Comparison of ENCODE assay signal across 1 cellular context in genomic region chr7:111232249-111233084, GRCh38.
A peak's percentile ranks its signal among the peaks of the same experiment; 100 is the strongest.
TF ChIP-seq lines count a peak whose summit lies in the region.

No MANE protein-coding gene starts in this region.

TF ChIP-seq in GM12878, 131 proteins besides CTCF, POLR2A, EP300 and RAD21 (continued from another document):
- TF ChIP-seq EZH2 (IDR thresholded peaks at IDR 0.05; ENCODE audit: borderline replicate concordance, control insufficient read depth, low read depth, low read length) (no peak), HDAC2 (IDR thresholded peaks at IDR 0.05) (no peak), IKZF2 (IDR thresholded peaks at IDR 0.05) (peak; percentile 28 to 30; a peak in 2 of 4 replicates), MLLT1 (IDR thresholded peaks at IDR 0.05) (no peak), SMC3 (IDR thresholded peaks at IDR 0.05; ENCODE audit: borderline replicate concordance, low read length) (no peak), RELB (IDR thresholded peaks at IDR 0.05; ENCODE audit: low read depth) (no peak), FOXM1 (IDR thresholded peaks at IDR 0.05; ENCODE audit: low read depth, low read length) (no peak; the same call in 1 of the 2 replicates), SMARCA5 (IDR thresholded peaks at IDR 0.05) (no peak), IKZF1 (conservative IDR thresholded peaks at IDR 0.05) (peak; percentile 58), SREBF1 (IDR thresholded peaks at IDR 0.05; ENCODE audit: low read length) (no peak), MXI1 (IDR thresholded peaks at IDR 0.05; ENCODE audit: low read depth, low read length) (no peak), POU2F2 (IDR thresholded peaks at IDR 0.05; ENCODE audit: borderline replicate concordance, low read depth, low read length) (no peak), NR2C1 (IDR thresholded peaks at IDR 0.05) (no peak), HDGF (IDR thresholded peaks at IDR 0.05) (no peak), BCL11A (IDR thresholded peaks at IDR 0.05; ENCODE audit: low read depth, low read length) (no peak), BMI1 (IDR thresholded peaks at IDR 0.05; ENCODE audit: borderline replicate concordance) (no peak), POLR2AphosphoS2 (IDR thresholded peaks at IDR 0.05; ENCODE audit: low read depth, low read length) (no peak), BCL3 (IDR thresholded peaks at IDR 0.05; ENCODE audit: borderline replicate concordance, insufficient read depth, low read depth, low read length, poor library complexity, severe bottlenecking) (no peak), SRF (IDR thresholded peaks at IDR 0.05; ENCODE audit: low read depth in 2 of 2, low read length in 2 of 2) (no peak), MTA2 (IDR thresholded peaks at IDR 0.05; ENCODE audit: low read depth) (peak; percentile 54; the same call in 1 of the 2 replicates), JUND (IDR thresholded peaks at IDR 0.05; ENCODE audit: low read depth, low read length) (no peak), REST (IDR thresholded peaks at IDR 0.05; ENCODE audit: low read depth, low read length) (no peak), MTA3 (IDR thresholded peaks at IDR 0.05; ENCODE audit: borderline replicate concordance, low read length) (no peak), SREBF2 (IDR thresholded peaks at IDR 0.05; ENCODE audit: low read length) (no peak), CBX5 (IDR thresholded peaks at IDR 0.05; ENCODE audit: low read depth) (no peak), RAD51 (IDR thresholded peaks at IDR 0.05) (no peak), CHD2 (IDR thresholded peaks at IDR 0.05; ENCODE audit: borderline replicate concordance, low read depth, low read length) (no peak), KAT2A (conservative IDR thresholded peaks at IDR 0.05; ENCODE audit: control insufficient read depth, low read depth, low read length) (no peak), TCF12 (IDR thresholded peaks at IDR 0.05; ENCODE audit: low read depth, low read length) (no peak), DPF2 (IDR thresholded peaks at IDR 0.05) (0 out of 2 replicates have a peak, but pooled peaks have one; percentile 22), NR2F1 (conservative IDR thresholded peaks at IDR 0.05) (peak; percentile 48; the same call in 1 of the 2 replicates), ZSCAN29 (IDR thresholded peaks at IDR 0.05) (no peak), KDM1A (IDR thresholded peaks at IDR 0.05; ENCODE audit: borderline replicate concordance) (no peak), USF2 (IDR thresholded peaks at IDR 0.05; ENCODE audit: borderline replicate concordance, low read depth, low read length) (no peak), CUX1 (IDR thresholded peaks at IDR 0.05; ENCODE audit: insufficient replicate concordance, low read depth, low read length) (no peak), YBX1 (IDR thresholded peaks at IDR 0.05) (no peak), PAX8 (IDR thresholded peaks at IDR 0.05) (no peak), ZNF217 (IDR thresholded peaks at IDR 0.05) (peak; percentile 54; the same call in 1 of the 2 replicates), ATF7 (IDR thresholded peaks at IDR 0.05; ENCODE audit: low read depth) (peak; percentile 63), NBN (IDR thresholded peaks at IDR 0.05) (no peak), JUNB (IDR thresholded peaks at IDR 0.05) (peak; percentile 83), ZBTB11 (CRISPR knock-in tag; IDR thresholded peaks at IDR 0.05) (no peak), SKIL (IDR thresholded peaks at IDR 0.05; ENCODE audit: low read depth, poor library complexity, severe bottlenecking) (no peak), STAT1 (conservative IDR thresholded peaks at IDR 0.05) (no peak), TBL1XR1 (IDR thresholded peaks at IDR 0.05; ENCODE audit: low read depth, low read length) (no peak)
TF ChIP-seq in GM12878: peak in this region for 9.
